In genomic region chr16:7492122-7492521, GRCh38 we compare ENCODE assay signal across 26 cellular contexts.
"Had no signal": no experiment of that assay in that cellular context is flagged by ENCODE, and none has a peak within 500 bp of the region (broad histone marks: within the 10 kb centered on the region; RNA-seq: fewer than 3 reads in every experiment).

No MANE protein-coding gene starts in this region.

- H3K4me1 ChIP-seq: esophagus muscularis mucosa, foreskin keratinocyte, gastroesophageal sphincter, lower lobe of right lung, prostate gland, right atrium auricular region, sigmoid colon, stomach, thyroid gland, vagina had no signal

- H3K4me2 ChIP-seq: hepatocyte had no signal

- H3K4me3 ChIP-seq: coronary artery, esophagus muscularis mucosa, gastroesophageal sphincter, heart left ventricle, hepatocyte, left ventricle myocardium inferior, lower lobe of right lung, prostate gland, right atrium auricular region, sigmoid colon, stomach, thyroid gland, vagina had no signal

- H3K27ac ChIP-seq: coronary artery, esophagus muscularis mucosa, foreskin keratinocyte, gastroesophageal sphincter, heart left ventricle, hepatocyte, left ventricle myocardium inferior, lower lobe of right lung, prostate gland, right atrium auricular region, sigmoid colon, stomach, thyroid gland, vagina had no signal

- H3K36me3 ChIP-seq: esophagus muscularis mucosa, gastroesophageal sphincter, heart left ventricle, left ventricle myocardium inferior, lower lobe of right lung, prostate gland, right atrium auricular region, sigmoid colon, stomach, thyroid gland, vagina had no signal

- ATAC-seq: foreskin keratinocyte; gastroesophageal sphincter; heart left ventricle; left cardiac atrium; lower lobe of right lung; natural killer cell treated with Interleukin-12 subunit alpha and Interleukin-12 subunit beta and Interleukin-15 and Interleukin-18, amount 100 ng/mL, for 72 hours; stimulated activated effector memory CD8-positive, alpha-beta T cell treated with anti-CD3 and anti-CD28 coated beads, Interleukin-12 subunit alpha, Interleukin-12 subunit beta, amount 100 ng/mL, for 72 hours had no signal

- H3K27me3 ChIP-seq: esophagus muscularis mucosa, foreskin keratinocyte, gastroesophageal sphincter, heart left ventricle, hepatocyte, right atrium auricular region, sigmoid colon, stomach, thyroid gland, vagina had no signal

- H3K9me3 ChIP-seq: esophagus muscularis mucosa, gastroesophageal sphincter, heart left ventricle, left ventricle myocardium inferior, lower lobe of right lung, prostate gland, right atrium auricular region, sigmoid colon, stomach, thyroid gland, vagina had no signal

- H3K79me2 ChIP-seq: hepatocyte had no signal

- FAIRE-seq: endothelial cell of umbilical vein, islet of Langerhans had no signal

- DNase-seq: dermis blood vessel endothelial cell; effector memory CD4-positive, alpha-beta T cell; foreskin keratinocyte; heart left ventricle; left cardiac atrium; left ventricle myocardium inferior; lower lobe of right lung; nucleus accumbens; sigmoid colon; stimulated activated CD4-positive, alpha-beta T cell treated with anti-CD3 and anti-CD28 coated beads, Interleukin-2, amount 100 ng/mL, for 24 hours; stimulated activated CD4-positive, alpha-beta T cell treated with anti-CD3 and anti-CD28 coated beads, Interleukin-4, amount 100 ng/mL, for 24 hours; stimulated activated naive CD4-positive, alpha-beta T cell treated with Interleukin-2 at 50 U/mL for 16 hours; stomach; thyroid gland; trophoblast cell had no signal
